8 cellular contexts compared by ENCODE assay signal in the genomic region with DNA sequence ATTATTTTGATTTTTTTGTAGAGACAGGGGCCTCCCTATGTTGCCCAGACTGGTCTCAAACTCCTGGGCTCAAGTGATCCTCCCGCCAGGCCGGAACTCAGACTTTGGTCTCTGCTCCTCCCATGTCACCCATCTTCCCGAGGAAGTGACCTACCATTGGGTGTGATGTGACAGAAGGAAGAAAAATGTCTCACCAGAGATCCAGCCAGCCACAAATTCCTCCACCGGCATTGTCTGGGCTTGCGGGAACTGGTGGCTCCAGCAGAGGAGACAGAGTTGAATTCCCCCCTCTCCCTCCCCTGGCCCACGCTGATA. TPM values are rescaled to one million over a fixed set of nuclear protein-coding genes. Genes with fewer than 3 reads are reported as not detected.
A peak's percentile ranks its signal among the peaks of the same experiment; 100 is the strongest.
DNase-seq lines count a peak whose midpoint lies in the region; ATAC-seq and TF ChIP-seq lines count a peak whose summit lies in the region.

No MANE protein-coding gene starts in this region.

- H2AFZ ChIP-seq in ACC112 (ENCODE audit: low read length, unreplicated experiment): peak overlapping the region; percentile 92
- H2AFZ ChIP-seq in KMS-11 (ENCODE audit: low read depth): peak overlapping the region; percentile 50

- TF ChIP-seq CTCF in KMS-11 (conservative IDR thresholded peaks at IDR 0.05; ENCODE audit: low read depth, low read length) (no peak), testis (IDR thresholded peaks at IDR 0.05) (no peak)

- H3K9ac ChIP-seq in KMS-11: peak overlapping the region; percentile 88

- peaks cover 1% of the 10 kb centered on the region for H3K79me2 ChIP-seq in ACC112 (ENCODE audit: control insufficient read depth, insufficient read depth, low read length, unreplicated experiment)
- H3K79me2 ChIP-seq in KMS-11 (ENCODE audit: insufficient read depth, low read depth): peaks cover 24% of the 10 kb centered on the region

- ATAC-seq in GM18505 (IDR thresholded peaks at IDR 0.05; ENCODE audit: unreplicated experiment) (peak; percentile 2), left colon (peak; percentile 58)

- H3K36me3 ChIP-seq in ACC112 (ENCODE audit: insufficient read depth, low read length): no peaks in the 10 kb centered on the region
- no peaks in the 10 kb centered on the region for H3K36me3 ChIP-seq in KMS-11 (ENCODE audit: insufficient read depth)
- no peaks in the 10 kb centered on the region for H3K36me3 ChIP-seq in testis (ENCODE audit: low read depth, missing control alignments)

- H4K20me1 ChIP-seq in KMS-11 (ENCODE audit: insufficient read depth): no peaks in the 10 kb centered on the region

- TF ChIP-seq POLR2A in GM18505 (IDR thresholded peaks at IDR 0.05; ENCODE audit: borderline replicate concordance, extremely low read depth, insufficient read depth, insufficient read length) (no peak), testis (IDR thresholded peaks at IDR 0.05) (no peak)

- WGBS in adipose tissue, 3 donors: 1 to 3% (median 1%) methylated on average over 6 of the region's 6 CpGs
- 45 to 52% methylated on average over 5 to 6 of the region's 6 CpGs for WGBS in testis, 2 donors

- intact Hi-C loops in left colon (cut with DNase I, micrococcal nuclease): loop anchor here in 1 of 2 donors (5.0 kb wide), 1 partner anchor 36 kb away; no protein-coding TSS in a partner anchor
- intact Hi-C loops in testis (cut with DNase I; ENCODE audit: low total_unique reads): no loop called here

- peak overlapping the region; percentile 79 for H3K4me2 ChIP-seq in KMS-11

- peak overlapping the region; percentile 97 for H3K27ac ChIP-seq in ACC112 (ENCODE audit: low read depth, low read length)
- H3K27ac ChIP-seq in KMS-11: peak overlapping the region; percentile 95
- peak overlapping the region; percentile 88 for H3K27ac ChIP-seq in adipose tissue (ENCODE audit: low read depth, low read length)
- peak overlapping the region; percentile 93 to 95 for H3K27ac ChIP-seq in testis

- H3K9me3 ChIP-seq in testis: no peaks in the 10 kb centered on the region

- H3K4me1 ChIP-seq in ACC112 (ENCODE audit: control insufficient read depth, insufficient read depth, low read length, unreplicated experiment): peaks cover 37% of the 10 kb centered on the region
- H3K4me1 ChIP-seq in KMS-11 (ENCODE audit: low read depth, poor library complexity, severe bottlenecking): peaks cover 49% of the 10 kb centered on the region
- peaks cover 19% of the 10 kb centered on the region for H3K4me1 ChIP-seq in testis

- DNase-seq in left colon: no peak
- DNase-seq in testis: no peak
- DNase-seq in NCI-H2081 treated with DMSO at 0.1 percent for 48 hours (lab: John Stamatoyannopoulos, UW): no peak
- DNase-seq in iPS-NIHi7 (ENCODE audit: extremely low spot score): no peak

- H3K4me3 ChIP-seq in ACC112 (ENCODE audit: low read depth, low read length): peak overlapping the region; percentile 56
- no peak overlapping the region for H3K4me3 ChIP-seq in KMS-11 (IDR thresholded peaks at IDR 0.05; ENCODE audit: insufficient read depth, low read depth, low read length)
- peak overlapping the region; percentile 13 to 24 for H3K4me3 ChIP-seq in testis

- H3K27me3 ChIP-seq in ACC112 (ENCODE audit: insufficient read depth, low read length) (no peaks in the 10 kb centered on the region), KMS-11 (ENCODE audit: insufficient read depth, low read depth) (no peaks in the 10 kb centered on the region), testis (no peaks in the 10 kb centered on the region)

RNA-seq across cellular contexts. Expression of a gene that starts 0.8 kb away (rescaled TPM):
- polyA plus RNA-seq in adipose tissue: 10 to 100 TPM in 1 of 3 donors, 1 to 10 TPM in 2; 7.2 to 18.5 (median 8.2) TPM
- total RNA-seq in left colon: 1 to 10 TPM; 5.8 to 8.4 TPM
- 10 to 100 TPM; 10.1 to 10.6 TPM for total RNA-seq in testis
- 8.0 TPM for polyA plus RNA-seq in testis (ENCODE audit: insufficient read depth, low read depth, low replicate concordance)

RNA-seq across cellular contexts. Expression of a gene that starts 4.8 kb away (rescaled TPM):
- 10 to 100 TPM; 16.5 to 30.6 (median 17.3) TPM for polyA plus RNA-seq in adipose tissue
- 10 to 100 TPM; 38.1 to 42.2 TPM for total RNA-seq in left colon
- 100 to 1,000 TPM in 1 of 2 donors, 10 to 100 TPM in 1; 92.5 to 118 TPM for total RNA-seq in testis
- polyA plus RNA-seq in testis (ENCODE audit: insufficient read depth, low read depth, low replicate concordance): 31.4 TPM

RNA-seq across cellular contexts. Expression of a gene that starts 27.1 kb away (rescaled TPM):
- polyA plus RNA-seq in adipose tissue (under 1 TPM; 0.04 to 0.45 (median 0.08) TPM), testis (ENCODE audit: insufficient read depth, low read depth, low replicate concordance) (7.1 TPM)
- total RNA-seq in left colon (under 1 TPM; 0.20 to 0.61 TPM), testis (1 to 10 TPM; 5.3 to 7.6 TPM)

RNA-seq across cellular contexts. Expression of a gene that starts 40.9 kb away (rescaled TPM):
- polyA plus RNA-seq in adipose tissue (1,000 to 10,000 TPM in 1 of 3 donors, 100 to 1,000 TPM in 2; 598 to 1,041 (median 691) TPM), testis (ENCODE audit: insufficient read depth, low read depth, low replicate concordance) (189 TPM)
- total RNA-seq in left colon (1,000 to 10,000 TPM in 1 of 2 donors, 100 to 1,000 TPM in 1; 818 to 1,135 TPM), testis (100 to 1,000 TPM; 230 to 243 TPM)

RNA-seq across cellular contexts. Expression of a gene that starts 48.0 kb away (rescaled TPM):
- 10 to 100 TPM; 15.7 to 25.3 (median 20.2) TPM for polyA plus RNA-seq in adipose tissue
- total RNA-seq in left colon: 10 to 100 TPM; 25.9 to 33.1 TPM
- total RNA-seq in testis: 10 to 100 TPM; 86.8 to 91.2 TPM
- 94.5 TPM for polyA plus RNA-seq in testis (ENCODE audit: insufficient read depth, low read depth, low replicate concordance)
